Comparison of ENCODE assay signal across 1 cellular context in genomic region chr1:43821471-43821870, GRCh38.
TF ChIP-seq lines count a peak whose summit lies in the region.

No MANE protein-coding gene starts in this region.

TF ChIP-seq in HCT116, 20 proteins besides CTCF, POLR2A, EP300 and RAD21:
- TF ChIP-seq, protein P1, sequence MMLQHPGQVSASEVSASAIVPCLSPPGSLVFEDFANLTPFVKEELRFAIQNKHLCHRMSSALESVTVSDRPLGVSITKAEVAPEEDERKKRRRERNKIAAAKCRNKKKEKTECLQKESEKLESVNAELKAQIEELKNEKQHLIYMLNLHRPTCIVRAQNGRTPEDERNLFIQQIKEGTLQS (IDR thresholded peaks at IDR 0.05), result no peak
TF ChIP-seq in HCT116: peak in this region for 0.
